13 cellular contexts compared by ENCODE assay signal in genomic region chr2:37866535-37866934, GRCh38.
"Had no signal": no experiment of that assay in that cellular context is flagged by ENCODE, and none has a peak within 500 bp of the region (broad histone marks: within the 10 kb centered on the region; RNA-seq: fewer than 3 reads in every experiment).

No MANE protein-coding gene starts in this region.

- H3K27ac Mint-ChIP-seq: activated CD4-positive, alpha-beta memory T cell treated with anti-CD3 and anti-CD28 coated beads for 36 hours; activated naive CD4-positive, alpha-beta T cell treated with anti-CD3 and anti-CD28 coated beads, Interleukin-2, amount 50 U/mL, for 72 hours; mesothelial cell of epicardium; neural progenitor cell; stimulated activated effector memory CD8-positive, alpha-beta T cell treated with anti-CD3 and anti-CD28 coated beads, Interleukin-12 subunit alpha, Interleukin-12 subunit beta, amount 100 ng/mL, for 72 hours had no signal

- H3K9me3 ChIP-seq: pancreas, tibial nerve had no signal

- H3K27ac ChIP-seq: brain microvascular endothelial cell, neural progenitor cell, pancreas, tibial nerve had no signal

- DNase-seq: activated CD4-positive, alpha-beta memory T cell treated with anti-CD3 and anti-CD28 coated beads for 36 hours; activated CD4-positive, alpha-beta T cell treated with anti-CD3 and anti-CD28 coated beads for 1 hour; activated effector memory CD4-positive, alpha-beta T cell treated with anti-CD3 and anti-CD28 coated beads, Interleukin-2, amount 50 U/mL, for 16 hours; activated T-cell treated with anti-CD3 and anti-CD28 coated beads, Interleukin-2, amount 50 U/mL, for 4 hours; brain microvascular endothelial cell; pancreas; small intestine had no signal

- FAIRE-seq: endometrium, pancreas, small intestine had no signal

- H3K4me1 ChIP-seq: neural progenitor cell had no signal

- H3K27me3 ChIP-seq: neural progenitor cell, pancreas, tibial nerve had no signal

- H3K9me3 Mint-ChIP-seq: activated CD4-positive, alpha-beta memory T cell treated with anti-CD3 and anti-CD28 coated beads for 36 hours; activated naive CD4-positive, alpha-beta T cell treated with anti-CD3 and anti-CD28 coated beads, Interleukin-2, amount 50 U/mL, for 72 hours; activated T-cell treated with anti-CD3 and anti-CD28 coated beads, Interleukin-2, amount 50 U/mL, for 4 hours; mesothelial cell of epicardium; neural progenitor cell; stimulated activated effector memory CD8-positive, alpha-beta T cell treated with anti-CD3 and anti-CD28 coated beads, Interleukin-12 subunit alpha, Interleukin-12 subunit beta, amount 100 ng/mL, for 72 hours had no signal

- H3K9ac ChIP-seq: neural progenitor cell had no signal

- H3K36me3 ChIP-seq: brain microvascular endothelial cell, neural progenitor cell, pancreas, tibial nerve had no signal

- H3K36me3 Mint-ChIP-seq: activated CD4-positive, alpha-beta memory T cell treated with anti-CD3 and anti-CD28 coated beads for 36 hours; activated naive CD4-positive, alpha-beta T cell treated with anti-CD3 and anti-CD28 coated beads, Interleukin-2, amount 50 U/mL, for 72 hours; mesothelial cell of epicardium; neural progenitor cell; stimulated activated effector memory CD8-positive, alpha-beta T cell treated with anti-CD3 and anti-CD28 coated beads, Interleukin-12 subunit alpha, Interleukin-12 subunit beta, amount 100 ng/mL, for 72 hours had no signal

- H3K4me3 Mint-ChIP-seq: activated CD4-positive, alpha-beta memory T cell treated with anti-CD3 and anti-CD28 coated beads for 36 hours; activated T-cell treated with anti-CD3 and anti-CD28 coated beads, Interleukin-2, amount 50 U/mL, for 4 hours; mesothelial cell of epicardium; neural progenitor cell; stimulated activated effector memory CD8-positive, alpha-beta T cell treated with anti-CD3 and anti-CD28 coated beads, Interleukin-12 subunit alpha, Interleukin-12 subunit beta, amount 100 ng/mL, for 72 hours had no signal

- H3K4me3 ChIP-seq: neural progenitor cell, pancreas, tibial nerve had no signal
